In genomic region chr5:138504799-138505198, GRCh38 we compare ENCODE assay signal across 9 cellular contexts. TPM values are rescaled to one million over a fixed set of nuclear protein-coding genes. Genes with fewer than 3 reads are reported as not detected.
DNase-seq lines count a peak whose midpoint lies in the region; ATAC-seq and TF ChIP-seq lines count a peak whose summit lies in the region.
"Had no signal": no experiment of that assay in that cellular context is flagged by ENCODE, and none has a peak within 500 bp of the region (broad histone marks: within the 10 kb centered on the region; RNA-seq: fewer than 3 reads in every experiment).

No MANE protein-coding gene starts in this region.

- no peak for ATAC-seq in natural killer cell
- ATAC-seq in natural killer cell treated with Interleukin-12 subunit alpha and Interleukin-12 subunit beta and Interleukin-15 and Interleukin-18, amount 100 ng/mL, for 72 hours, result no peak
- no peak for ATAC-seq in GM19397 (IDR thresholded peaks at IDR 0.05; ENCODE audit: unreplicated experiment)

- H3K27me3 Mint-ChIP-seq in natural killer cell (ENCODE audit: low read depth in 2 of 2), result no peaks in the 10 kb centered on the region
- H3K27me3 Mint-ChIP-seq in natural killer cell treated with Interleukin-12 subunit alpha and Interleukin-12 subunit beta and Interleukin-15 and Interleukin-18, amount 100 ng/mL, for 72 hours, result no peaks in the 10 kb centered on the region

- 22 to 25% methylated on average over 4 of the region's 4 CpGs for WGBS in lower leg skin, 2 donors

- no peak overlapping the region for H3K4me3 Mint-ChIP-seq in natural killer cell
- no peak overlapping the region for H3K4me3 Mint-ChIP-seq in natural killer cell treated with Interleukin-12 subunit alpha and Interleukin-12 subunit beta and Interleukin-15 and Interleukin-18, amount 100 ng/mL, for 72 hours

- H3K36me3 ChIP-seq in breast epithelium, result no peaks in the 10 kb centered on the region

- H3K27me3 ChIP-seq in breast epithelium, result no peaks in the 10 kb centered on the region

- no peaks in the 10 kb centered on the region for H3K9me3 ChIP-seq in breast epithelium

- peaks cover 5 to 6% of the 10 kb centered on the region in 2 donors for H3K4me1 Mint-ChIP-seq in natural killer cell
- H3K4me1 Mint-ChIP-seq in natural killer cell treated with Interleukin-12 subunit alpha and Interleukin-12 subunit beta and Interleukin-15 and Interleukin-18, amount 100 ng/mL, for 72 hours (ENCODE audit: low read depth in 2 of 2), result peaks cover 0 to 8% of the 10 kb centered on the region in 2 donors

- intact Hi-C loops in natural killer cell (cut with micrococcal nuclease) (no loop called here), breast epithelium (cut with DNase I; ENCODE audit: low total_unique reads) (no loop called here), lower leg skin (cut with DNase I; ENCODE audit: low total_unique reads) (loop anchor here (5.0 kb wide), 1 partner anchor 42 kb away; no protein-coding TSS in a partner anchor)

- H3K27ac Mint-ChIP-seq in natural killer cell, result peak overlapping the region; percentile 16 to 29
- H3K27ac Mint-ChIP-seq in natural killer cell treated with Interleukin-12 subunit alpha and Interleukin-12 subunit beta and Interleukin-15 and Interleukin-18, amount 100 ng/mL, for 72 hours, result peak overlapping the region in 1 of 2 donors; percentile 33

- peak overlapping the region; percentile 62 to 70 for H3K27ac ChIP-seq in breast epithelium

- peaks cover 23% of the 10 kb centered on the region for H3K36me3 Mint-ChIP-seq in natural killer cell
- peaks cover 15% of the 10 kb centered on the region for H3K36me3 Mint-ChIP-seq in natural killer cell treated with Interleukin-12 subunit alpha and Interleukin-12 subunit beta and Interleukin-15 and Interleukin-18, amount 100 ng/mL, for 72 hours

- DNase-seq in natural killer cell (no peak), breast epithelium (ENCODE audit: low spot score in 2 of 2) (peak in 1 of 2 donors; percentile 84), lower leg skin (ENCODE audit: low spot score in 2 of 2) (peak; percentile 58 to 87), DMS153 treated with DMSO at 0.1 percent for 48 hours (lab: John Stamatoyannopoulos, UW; ENCODE audit: unreplicated experiment) (no peak), inferior parietal cortex (ENCODE audit: extremely low spot score) (no peak)
- DNase-seq in natural killer cell treated with Interleukin-12 subunit alpha and Interleukin-12 subunit beta and Interleukin-15 and Interleukin-18, amount 100 ng/mL, for 72 hours (ENCODE audit: low spot score), result no peak
- no peak for DNase-seq in activated naive CD4-positive, alpha-beta T cell treated with anti-CD3 and anti-CD28 coated beads, Interleukin-2, amount 50 U/mL, for 16 hours
- DNase-seq: activated CD4-positive, alpha-beta T cell treated with anti-CD3 and anti-CD28 coated beads for 4 hours had no signal

- TF ChIP-seq CTCF in natural killer cell (IDR thresholded peaks at IDR 0.05), result no peak
- TF ChIP-seq CTCF in breast epithelium (IDR thresholded peaks at IDR 0.05), result no peak
- no peak for TF ChIP-seq CTCF in lower leg skin (IDR thresholded peaks at IDR 0.05)

- peaks cover 0 to 3% of the 10 kb centered on the region in 2 donors for H3K4me1 ChIP-seq in breast epithelium

- TF ChIP-seq POLR2A in breast epithelium (IDR thresholded peaks at IDR 0.05) (no peak), lower leg skin (IDR thresholded peaks at IDR 0.05) (no peak)

- H3K4me3 ChIP-seq in breast epithelium (no peak overlapping the region), lower leg skin (ENCODE audit: low read depth, poor library complexity, severe bottlenecking) (no peak overlapping the region)

- no peaks in the 10 kb centered on the region for H3K9me3 Mint-ChIP-seq in natural killer cell
- no peaks in the 10 kb centered on the region for H3K9me3 Mint-ChIP-seq in natural killer cell treated with Interleukin-12 subunit alpha and Interleukin-12 subunit beta and Interleukin-15 and Interleukin-18, amount 100 ng/mL, for 72 hours

RNA-seq across cellular contexts. Expression of gene ETF1, which starts 38.2 kb away (rescaled TPM):
- total RNA-seq in natural killer cell, result 100 to 1,000 TPM; 135 to 189 (median 136) TPM
- 100 to 1,000 TPM; 150 to 167 TPM for total RNA-seq in natural killer cell treated with Interleukin-12 subunit alpha and Interleukin-12 subunit beta and Interleukin-15 and Interleukin-18, amount 100 ng/mL, for 72 hours
- total RNA-seq in breast epithelium, result 100 to 1,000 TPM in 2 of 3 donors, 10 to 100 TPM in 1; 95.4 to 112 (median 104) TPM
- 10 to 100 TPM; 64.2 to 92.2 (median 81.3) TPM for total RNA-seq in lower leg skin

RNA-seq across cellular contexts. Expression of gene EGR1, which starts 39.5 kb away (rescaled TPM):
- total RNA-seq in natural killer cell (100 to 1,000 TPM in 1 of 3 donors, 10 to 100 TPM in 2; 52.1 to 137 (median 84.8) TPM), breast epithelium (10 to 100 TPM; 11.8 to 61.0 (median 18.4) TPM), lower leg skin (100 to 1,000 TPM in 1 of 4 donors, 10 to 100 TPM in 3; 37.5 to 110 (median 47.8) TPM)
- total RNA-seq in natural killer cell treated with Interleukin-12 subunit alpha and Interleukin-12 subunit beta and Interleukin-15 and Interleukin-18, amount 100 ng/mL, for 72 hours, result 10 to 100 TPM in 1 of 2 donors, 1 to 10 TPM in 1; 8.5 to 11.2 TPM

Comparison
In these comparisons a context has a peak if more than half of its experiments do, and no peak if none do; other contexts are left out.
1. DNase-seq: peak in lower leg skin (2 of 2); none in natural killer cell (single experiment), natural killer cell treated with Interleukin-12 subunit alpha and Interleukin-12 subunit beta and Interleukin-15 and Interleukin-18, amount 100 ng/mL, for 72 hours (single experiment), DMS153 treated with DMSO at 0.1 percent for 48 hours (single experiment), inferior parietal cortex (single experiment) and activated naive CD4-positive, alpha-beta T cell treated with anti-CD3 and anti-CD28 coated beads, Interleukin-2, amount 50 U/mL, for 16 hours (single experiment).